In the genomic region with DNA sequence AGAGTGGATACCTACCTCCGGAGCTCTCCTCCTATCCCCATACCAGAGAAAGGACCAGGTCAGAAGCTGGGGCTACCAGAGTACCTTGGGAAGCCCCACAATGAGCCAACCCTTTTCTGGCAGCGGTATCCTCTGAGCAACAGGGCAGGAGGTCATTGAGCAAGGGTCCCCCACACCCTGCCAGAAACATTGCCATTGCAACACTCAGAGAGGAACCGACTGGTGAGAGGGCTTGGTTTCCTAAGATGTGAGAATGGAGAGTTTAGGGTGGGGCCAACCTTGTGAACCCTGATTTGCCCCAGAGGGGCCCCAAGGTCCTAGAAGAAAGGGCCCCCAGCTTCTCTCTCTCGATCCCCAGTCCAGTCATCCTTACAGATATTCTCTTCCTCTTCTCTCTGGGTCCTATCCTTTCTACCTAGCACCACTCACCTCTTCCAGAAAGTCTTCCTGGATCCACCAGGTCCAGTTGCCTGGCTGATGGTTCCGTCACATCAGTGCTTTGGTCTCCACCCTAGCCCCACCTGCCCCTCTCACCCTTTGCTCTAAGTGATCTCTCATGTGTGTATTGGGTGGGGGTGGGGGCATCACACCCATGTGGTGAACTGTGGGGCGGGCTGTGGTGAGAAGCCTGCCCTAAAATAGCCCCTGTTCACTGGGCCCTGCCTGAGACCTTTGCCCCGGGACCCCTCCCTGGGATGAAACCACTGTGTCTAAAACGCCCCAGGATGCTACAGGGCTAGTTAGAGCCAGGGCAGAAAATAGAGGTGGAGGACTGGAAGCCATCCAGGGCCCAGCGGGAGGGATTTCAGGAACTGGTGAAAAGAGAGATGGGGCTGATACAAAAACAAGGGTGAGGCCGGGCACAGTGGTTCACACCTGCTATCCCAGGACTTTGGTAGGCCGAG, we compare ENCODE assay signal across 10 cellular contexts. TPM values are rescaled to one million over a fixed set of nuclear protein-coding genes. Genes with fewer than 3 reads are reported as not detected.
DNase-seq lines count a peak whose midpoint lies in the region; ATAC-seq and TF ChIP-seq lines count a peak whose summit lies in the region.
"Had no signal": no experiment of that assay in that cellular context is flagged by ENCODE, and none has a peak within 500 bp of the region (broad histone marks: within the 10 kb centered on the region; RNA-seq: fewer than 3 reads in every experiment).

No MANE protein-coding gene starts in this region.

- intact Hi-C loops in cardiac septum (cut with DNase I), result no loop called here

- ATAC-seq in HG02870 (IDR thresholded peaks at IDR 0.05; ENCODE audit: unreplicated experiment), result no peak
- ATAC-seq in GM19328 (IDR thresholded peaks at IDR 0.05; ENCODE audit: unreplicated experiment), result no peak

- TF ChIP-seq POLR2A in GM15510 (IDR thresholded peaks at IDR 0.05; ENCODE audit: borderline replicate concordance, extremely low read depth, insufficient read length), result peak; percentile 67

- DNase-seq in AML-193 (lab: John Stamatoyannopoulos, UW) (peak; percentile 85 to 96), NOMO-1 (lab: John Stamatoyannopoulos, UW; ENCODE audit: unreplicated experiment in 2 of 2) (peak; percentile 96 to 97), cardiac septum (ENCODE audit: low spot score) (peak; percentile 83), NCI-H128 (lab: John Stamatoyannopoulos, UW; ENCODE audit: unreplicated experiment) (no peak), NCI-H2081 (lab: John Stamatoyannopoulos, UW) (no peak)
- DNase-seq: activated gamma-delta T cell treated with Interleukin-2 at 50 U/mL for 16 hours, nephron progenitor cell had no signal

RNA-seq across cellular contexts. Expression of a gene that starts 8.7 kb away (rescaled TPM):
- 3.8 TPM for total RNA-seq in cardiac septum

RNA-seq across cellular contexts. Expression of a gene that starts 22.3 kb away (rescaled TPM):
- total RNA-seq in cardiac septum, result 57.7 TPM

RNA-seq across cellular contexts. Expression of a gene that starts 45.7 kb away (rescaled TPM):
- total RNA-seq in cardiac septum, result 32.4 TPM

Comparison
In these comparisons a context has a peak if more than half of its experiments do, and no peak if none do; other contexts are left out.
1. DNase-seq: peak in AML-193 (2 of 2), NOMO-1 (2 of 2) and cardiac septum (single experiment); none in NCI-H128 (single experiment) and NCI-H2081 (0 of 2).